Comparison of ENCODE assay signal across 9 cellular contexts in genomic region chr7:80312139-80312661, GRCh38.
DNase-seq lines count a peak whose midpoint lies in the region; ATAC-seq lines count a peak whose summit lies in the region.
"Had no signal": no experiment of that assay in that cellular context is flagged by ENCODE, and none has a peak within 500 bp of the region (broad histone marks: within the 10 kb centered on the region; RNA-seq: fewer than 3 reads in every experiment).

No MANE protein-coding gene starts in this region.

- DNase-seq in Right ventricle myocardium inferior (ENCODE audit: missing footprints) = no peak
- no peak for DNase-seq in cardiac septum (ENCODE audit: low spot score)
- DNase-seq in T1000 (lab: John Stamatoyannopoulos, UW) = peak; percentile 38
- no peak for DNase-seq in right cardiac atrium
- peak; percentile 79 for DNase-seq in stromal cell of bone marrow (ENCODE audit: low read depth)
- DNase-seq in NCI-H82 (lab: John Stamatoyannopoulos, UW) = no peak
- DNase-seq in middle frontal gyrus (ENCODE audit: extremely low spot score, low spot score) = no peak
- DNase-seq: spleen had no signal

- intact Hi-C loops in Right ventricle myocardium inferior (cut with DNase I) (no loop called here), cardiac septum (cut with DNase I) (no loop called here), right cardiac atrium (cut with DNase I) (no loop called here)

- peaks cover 2% of the 10 kb centered on the region for H3K4me1 ChIP-seq in right cardiac atrium (ENCODE audit: control insufficient read depth, insufficient read depth, low read length)
- H3K4me1 ChIP-seq: spleen had no signal

- ATAC-seq in Right ventricle myocardium inferior = peak; percentile 42
- ATAC-seq in right cardiac atrium = peak; percentile 67 to 80
- ATAC-seq in HG03175 (IDR thresholded peaks at IDR 0.05; ENCODE audit: unreplicated experiment) = no peak

- H3K9me3 ChIP-seq in right cardiac atrium (ENCODE audit: control insufficient read depth, low read length) = no peaks in the 10 kb centered on the region

- no peak overlapping the region for H3K27ac ChIP-seq in right cardiac atrium (ENCODE audit: low read length)
- H3K27ac ChIP-seq: spleen had no signal

- no peaks in the 10 kb centered on the region for H3K27me3 ChIP-seq in right cardiac atrium (ENCODE audit: control insufficient read depth, insufficient read depth)
- H3K27me3 ChIP-seq: spleen had no signal

- 29% methylated on average over 5 of the region's 5 CpGs for WGBS in right cardiac atrium

- H3K4me3 ChIP-seq in right cardiac atrium (ENCODE audit: low read length) = no peak overlapping the region
- H3K4me3 ChIP-seq: spleen had no signal

Comparison
In these comparisons a context has a peak if more than half of its experiments do, and no peak if none do; other contexts are left out.
1. DNase-seq: peak in T1000 (single experiment) and stromal cell of bone marrow (single experiment); none in Right ventricle myocardium inferior (single experiment), cardiac septum (single experiment), right cardiac atrium (0 of 3), NCI-H82 (single experiment) and middle frontal gyrus (single experiment).